ENCODE assay signal across 23 cellular contexts in genomic region chr2:232533944-232534710, GRCh38. TPM values are rescaled to one million over a fixed set of nuclear protein-coding genes. Genes with fewer than 3 reads are reported as not detected.
DNase-seq lines count a peak whose midpoint lies in the region; ATAC-seq and TF ChIP-seq lines count a peak whose summit lies in the region.
"Had no signal": no experiment of that assay in that cellular context is flagged by ENCODE, and none has a peak within 500 bp of the region (broad histone marks: within the 10 kb centered on the region; RNA-seq: fewer than 3 reads in every experiment).

No MANE protein-coding gene starts in this region.

- no peak overlapping the region for H3K4me2 ChIP-seq in trophoblast cell (ENCODE audit: low read length)

- H3K9me3 ChIP-seq in left ventricle myocardium inferior (replicated peaks), result peaks cover 10% of the 10 kb centered on the region
- H3K9me3 ChIP-seq in trophoblast cell (ENCODE audit: insufficient read depth, low read depth, low read length), result peaks cover 4% of the 10 kb centered on the region
- H3K9me3 ChIP-seq: body of pancreas, HAP-1, neutrophil had no signal

- no peaks in the 10 kb centered on the region for H3K79me2 ChIP-seq in trophoblast cell (ENCODE audit: control insufficient read depth, insufficient read depth, low read length, poor library complexity)

- no peak overlapping the region for H3K18ac ChIP-seq in trophoblast cell (ENCODE audit: low read length)

- no peak overlapping the region for H3K14ac ChIP-seq in trophoblast cell (ENCODE audit: low read length)

- H3K27ac ChIP-seq in left ventricle myocardium inferior (replicated peaks) (no peak overlapping the region), trophoblast cell (ENCODE audit: low read depth, low read length) (no peak overlapping the region)
- H3K27ac ChIP-seq: body of pancreas, heart left ventricle, neutrophil had no signal

- peaks cover 26% of the 10 kb centered on the region for H3K4me1 Mint-ChIP-seq in brain

- H4K12ac ChIP-seq in trophoblast cell (ENCODE audit: low read depth, low read length), result no peak overlapping the region

- no peak overlapping the region for H3K23ac ChIP-seq in trophoblast cell (ENCODE audit: low read length)

- no peak overlapping the region for H2BK120ac ChIP-seq in trophoblast cell (ENCODE audit: insufficient read depth, low read length, poor library complexity)

- peak overlapping the region in 3 of 5 experiments; percentile 26 to 43 (median 40) for H3K27ac Mint-ChIP-seq in brain
- H3K27ac Mint-ChIP-seq: stimulated activated naive B cell treated with anti-CD40 and anti-IgM and Interleukin-4, amounts not matched to agents 10 μg/mL and 1 μg/mL and 100 μg/mL, for 72 hours; type B pancreatic cell had no signal

- ATAC-seq in GM21529 (IDR thresholded peaks at IDR 0.05; ENCODE audit: unreplicated experiment), result no peak
- ATAC-seq in left lobe of liver, result no peak
- no peak for ATAC-seq in GM19023 (IDR thresholded peaks at IDR 0.05; ENCODE audit: unreplicated experiment)
- ATAC-seq: activated naive CD4-positive, alpha-beta T cell treated with anti-CD3 and anti-CD28 coated beads, Interleukin-2, amount 50 U/mL, for 72 hours; body of pancreas; heart left ventricle; K562; stimulated activated naive B cell treated with anti-CD40 and anti-IgM and Interleukin-4, amounts not matched to agents 10 μg/mL and 1 μg/mL and 100 μg/mL, for 72 hours had no signal

- H2AFZ ChIP-seq in trophoblast cell (ENCODE audit: insufficient read depth, low read length, poor library complexity), result no peak overlapping the region

- H3K36me3 ChIP-seq in left ventricle myocardium inferior (no peaks in the 10 kb centered on the region), trophoblast cell (ENCODE audit: control insufficient read depth in 1 of 2, insufficient read depth in 2 of 2, low read length in 2 of 2) (no peaks in the 10 kb centered on the region)
- H3K36me3 ChIP-seq: HAP-1, heart left ventricle, neutrophil had no signal

- no CpG with 5 or more reads among the region's 13 CpGs for WGBS in trophoblast cell (ENCODE audit: extremely low coverage, insufficient coverage, insufficient read length)

- H3K27me3 Mint-ChIP-seq in brain, result peaks cover 9% of the 10 kb centered on the region

- H4K8ac ChIP-seq in trophoblast cell (ENCODE audit: low read depth, low read length), result no peak overlapping the region

- H2BK5ac ChIP-seq in trophoblast cell (ENCODE audit: low read depth, low read length, poor library complexity), result no peak overlapping the region

- H3K4me3 ChIP-seq in left ventricle myocardium inferior, result no peak overlapping the region
- peak overlapping the region; percentile 1 for H3K4me3 ChIP-seq in trophoblast cell (ENCODE audit: low read depth, low read length)
- H3K4me3 ChIP-seq: body of pancreas, HAP-1, heart left ventricle, K562 had no signal

- H3K27me3 ChIP-seq in left ventricle myocardium inferior (ENCODE audit: low read depth), result peaks cover 28% of the 10 kb centered on the region
- no peaks in the 10 kb centered on the region for H3K27me3 ChIP-seq in trophoblast cell (ENCODE audit: insufficient read depth, low read length)
- H3K27me3 ChIP-seq: body of pancreas had no signal

- H3K9me3 Mint-ChIP-seq in brain, result peaks cover 0 to 6% (median 0%) of the 10 kb centered on the region in 5 experiments
- H3K9me3 Mint-ChIP-seq: activated naive CD4-positive, alpha-beta T cell treated with anti-CD3 and anti-CD28 coated beads, Interleukin-2, amount 50 U/mL, for 72 hours; type B pancreatic cell had no signal

- DNase-seq in GM13976 (ENCODE audit: low spot score) (peak; percentile 25), left ventricle myocardium inferior (peak; percentile 12), trophoblast cell (no peak), DMS153 (lab: John Stamatoyannopoulos, UW) (no peak), left lobe of liver (ENCODE audit: low spot score) (no peak)
- DNase-seq: body of pancreas; EL; mesendoderm; NCI-H1930; NCI-H446; retina; stimulated activated naive B cell treated with anti-CD40 and anti-IgM and Interleukin-4, amounts not matched to agents 10 μg/mL and 1 μg/mL and 100 μg/mL, for 72 hours; T-helper 1 cell had no signal

- no peaks in the 10 kb centered on the region for H3K36me3 Mint-ChIP-seq in brain
- H3K36me3 Mint-ChIP-seq: activated naive CD4-positive, alpha-beta T cell treated with anti-CD3 and anti-CD28 coated beads, Interleukin-2, amount 50 U/mL, for 72 hours; type B pancreatic cell had no signal

- no peak overlapping the region for H3K9ac ChIP-seq in trophoblast cell (ENCODE audit: low read length)

- intact Hi-C loops in left ventricle myocardium inferior (cut with micrococcal nuclease), result no loop called here

- H3K4me3 Mint-ChIP-seq in brain, result no peak overlapping the region
- H3K4me3 Mint-ChIP-seq: stimulated activated naive B cell treated with anti-CD40 and anti-IgM and Interleukin-4, amounts not matched to agents 10 μg/mL and 1 μg/mL and 100 μg/mL, for 72 hours; type B pancreatic cell had no signal

- TF ChIP-seq CTCF in GM13976 (IDR thresholded peaks at IDR 0.05; ENCODE audit: borderline replicate concordance, control extremely low read depth, extremely low read depth, insufficient read depth, missing control alignments), result no peak
- no peak for TF ChIP-seq CTCF in brain (conservative IDR thresholded peaks at IDR 0.05)
- TF ChIP-seq CTCF in left ventricle myocardium inferior (IDR thresholded peaks at IDR 0.05; ENCODE audit: borderline replicate concordance), result no peak

- H3K4ac ChIP-seq in trophoblast cell (ENCODE audit: low read depth, low read length), result no peak overlapping the region

- no peak overlapping the region for H4K91ac ChIP-seq in trophoblast cell (ENCODE audit: low read depth, low read length)

- peaks cover 9% of the 10 kb centered on the region for H3K4me1 ChIP-seq in left ventricle myocardium inferior
- H3K4me1 ChIP-seq in trophoblast cell (ENCODE audit: control insufficient read depth in 1 of 2, insufficient read depth in 2 of 2, low read length in 2 of 2), result peaks cover under 1% of the 10 kb centered on the region in 2 experiments
- H3K4me1 ChIP-seq: HAP-1 had no signal

- no peak overlapping the region for H2BK12ac ChIP-seq in trophoblast cell (ENCODE audit: low read length)

- H2AK5ac ChIP-seq in trophoblast cell (ENCODE audit: low read length), result no peak overlapping the region

- H3K79me1 ChIP-seq in trophoblast cell (ENCODE audit: low read length), result no peaks in the 10 kb centered on the region

- in situ Hi-C loops in GM13976 (cut with MboI; ENCODE audit: low sequenced_read_pairs, unreplicated experiment), result no loop called here

RNA-seq across cellular contexts. Expression of gene CHRNG, which starts 5.4 kb away (rescaled TPM):
- not detected for polyA plus RNA-seq in brain (ENCODE audit: insufficient read depth, low read depth, low replicate concordance)
- not detected for total RNA-seq in left ventricle myocardium inferior
- 0.04 TPM in 1 of 2 replicates, not detected in the other for polyA plus RNA-seq in trophoblast cell (2013)
- not detected for total RNA-seq in left lobe of liver
- total RNA-seq: activated naive CD4-positive, alpha-beta T cell treated with anti-CD3 and anti-CD28 coated beads, Interleukin-2, amount 50 U/mL, for 72 hours; body of pancreas; heart left ventricle; K562 had no signal
- polyA plus RNA-seq: esophagus, heart left ventricle, K562 had no signal

RNA-seq across cellular contexts. Expression of gene CHRND, which starts 8.2 kb away (rescaled TPM):
- polyA plus RNA-seq in brain (ENCODE audit: insufficient read depth, low read depth, low replicate concordance), result not detected
- not detected for total RNA-seq in left ventricle myocardium inferior
- not detected in 2 replicates for polyA plus RNA-seq in trophoblast cell (2013)
- not detected for total RNA-seq in left lobe of liver
- total RNA-seq: activated naive CD4-positive, alpha-beta T cell treated with anti-CD3 and anti-CD28 coated beads, Interleukin-2, amount 50 U/mL, for 72 hours; body of pancreas; heart left ventricle; K562 had no signal
- polyA plus RNA-seq: esophagus, heart left ventricle, K562 had no signal

RNA-seq across cellular contexts. Expression of gene PRSS56, which starts 13.9 kb away (rescaled TPM):
- polyA plus RNA-seq in brain (ENCODE audit: insufficient read depth, low read depth, low replicate concordance), result not detected
- total RNA-seq in left ventricle myocardium inferior (not detected), left lobe of liver (not detected)
- polyA plus RNA-seq in trophoblast cell (2013), result not detected in 2 replicates
- total RNA-seq: activated naive CD4-positive, alpha-beta T cell treated with anti-CD3 and anti-CD28 coated beads, Interleukin-2, amount 50 U/mL, for 72 hours; body of pancreas; K562 had no signal
- polyA plus RNA-seq: esophagus, K562 had no signal

RNA-seq across cellular contexts. Expression of gene TIGD1, which starts 16.2 kb away (rescaled TPM):
- polyA plus RNA-seq in brain (ENCODE audit: insufficient read depth, low read depth, low replicate concordance), result 5.2 TPM
- total RNA-seq in left ventricle myocardium inferior (2.4 TPM), left lobe of liver (1.3 TPM)
- 1.9 and 2.2 TPM in 2 replicates for polyA plus RNA-seq in trophoblast cell (2013)

RNA-seq across cellular contexts. Expression of gene EIF4E2, which starts 16.4 kb away (rescaled TPM):
- 54.7 TPM for polyA plus RNA-seq in brain (ENCODE audit: insufficient read depth, low read depth, low replicate concordance)
- total RNA-seq in left ventricle myocardium inferior (44.2 TPM), left lobe of liver (37.4 TPM)
- 71.8 and 79.9 TPM in 2 replicates for polyA plus RNA-seq in trophoblast cell (2013)

Comparison
In these comparisons a context has a peak if more than half of its experiments do, and no peak if none do; other contexts are left out.
1. DNase-seq: peak in GM13976 (single experiment) and left ventricle myocardium inferior (single experiment); none in trophoblast cell (0 of 2), DMS153 (single experiment) and left lobe of liver (single experiment).